ENCODE assay signal across 1 cellular context in genomic region chr6:28446818-28447511, GRCh38.
A peak's percentile ranks its signal among the peaks of the same experiment; 100 is the strongest.
TF ChIP-seq lines count a peak whose summit lies in the region.

No MANE protein-coding gene starts in this region.

TF ChIP-seq in H1, 55 proteins besides CTCF, POLR2A, EP300 and RAD21 (continued from another document):
- peak; percentile 66; the same call in 1 of the 2 replicates for TF ChIP-seq TAF1 (IDR thresholded peaks at IDR 0.05; ENCODE audit: low read depth, low read length)
- no peak for TF ChIP-seq SP2 (IDR thresholded peaks at IDR 0.05; ENCODE audit: low read length)
- no peak for TF ChIP-seq HDAC2 (IDR thresholded peaks at IDR 0.05; ENCODE audit: borderline replicate concordance in 1 of 2, low read depth in 2 of 2, low read length in 2 of 2)
- peak; percentile 79 for TF ChIP-seq ASH2L (IDR thresholded peaks at IDR 0.05; ENCODE audit: low read length)
- TF ChIP-seq KDM4A (IDR thresholded peaks at IDR 0.05; ENCODE audit: low read depth, low read length, severe bottlenecking), result peak; percentile 95
- no peak for TF ChIP-seq TAF7 (optimal IDR thresholded peaks at IDR 0.05; ENCODE audit: borderline replicate concordance, low read depth, low read length)
- no peak for TF ChIP-seq MAFK (IDR thresholded peaks at IDR 0.05; ENCODE audit: low read depth, low read length)
- no peak for TF ChIP-seq NANOG (IDR thresholded peaks at IDR 0.05; ENCODE audit: insufficient read depth, low read depth, low read length, poor library complexity, severe bottlenecking)
- TF ChIP-seq, protein P1, sequence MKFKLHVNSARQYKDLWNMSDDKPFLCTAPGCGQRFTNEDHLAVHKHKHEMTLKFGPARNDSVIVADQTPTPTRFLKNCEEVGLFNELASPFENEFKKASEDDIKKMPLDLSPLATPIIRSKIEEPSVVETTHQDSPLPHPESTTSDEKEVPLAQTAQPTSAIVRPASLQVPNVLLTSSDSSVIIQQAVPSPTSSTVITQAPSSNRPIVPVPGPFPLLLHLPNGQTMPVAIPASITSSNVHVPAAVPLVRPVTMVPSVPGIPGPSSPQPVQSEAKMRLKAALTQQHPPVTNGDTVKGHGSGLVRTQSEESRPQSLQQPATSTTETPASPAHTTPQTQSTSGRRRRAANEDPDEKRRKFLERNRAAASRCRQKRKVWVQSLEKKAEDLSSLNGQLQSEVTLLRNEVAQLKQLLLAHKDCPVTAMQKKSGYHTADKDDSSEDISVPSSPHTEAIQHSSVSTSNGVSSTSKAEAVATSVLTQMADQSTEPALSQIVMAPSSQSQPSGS (IDR thresholded peaks at IDR 0.05; ENCODE audit: low read length), result no peak
